ENCODE assay signal across 8 cellular contexts in the genomic region with DNA sequence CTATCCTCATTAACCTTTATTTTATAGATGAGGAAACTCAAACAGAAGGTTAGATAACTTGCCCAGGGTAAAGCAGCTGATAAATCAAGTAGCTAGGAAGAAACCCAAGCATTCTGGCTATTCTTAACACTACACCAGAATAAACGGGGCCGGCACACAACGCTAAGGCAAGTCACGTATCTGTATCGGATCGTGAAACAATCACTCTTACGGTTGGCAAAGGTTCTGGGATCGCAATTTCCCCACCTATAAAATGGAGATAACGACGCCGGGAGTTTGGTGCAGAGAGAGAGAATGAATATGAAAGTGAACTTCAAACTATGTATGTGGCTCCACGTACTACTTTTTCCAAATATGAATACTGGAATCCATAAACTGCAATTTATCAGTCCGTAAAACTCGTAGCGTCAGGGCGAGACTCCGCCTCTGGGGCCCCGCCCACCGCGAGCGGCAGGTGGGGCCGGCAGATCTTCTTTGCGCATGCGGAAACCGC. TPM values are rescaled to one million over a fixed set of nuclear protein-coding genes. Genes with fewer than 3 reads are reported as not detected.
DNase-seq lines count a peak whose midpoint lies in the region; ATAC-seq and TF ChIP-seq lines count a peak whose summit lies in the region.

No MANE protein-coding gene starts in this region.

- peaks cover 4% of the 10 kb centered on the region for H3K36me3 ChIP-seq in lower lobe of right lung

- ATAC-seq in HG02981 (IDR thresholded peaks at IDR 0.05; ENCODE audit: unreplicated experiment) (peak; percentile 88), lower lobe of right lung (peak; percentile 99)

- no peaks in the 10 kb centered on the region for H3K9me3 ChIP-seq in lower lobe of right lung

- H3K4me1 ChIP-seq in lower lobe of right lung = peaks cover 23% of the 10 kb centered on the region

- peak overlapping the region; percentile 97 for H3K27ac ChIP-seq in lower lobe of right lung

- peak overlapping the region; percentile 88 for H3K4me3 ChIP-seq in lower lobe of right lung

- DNase-seq in NK-92 treated with Interleukin-12 subunit alpha and Interleukin-12 subunit beta, amount 100 ng/mL, for 24 hours (lab: John Stamatoyannopoulos, UW) = peak; percentile 78
- DNase-seq in NK-92 (lab: John Stamatoyannopoulos, UW; ENCODE audit: unreplicated experiment) (no peak), NCI-H2081 treated with DMSO at 0.1 percent for 48 hours (lab: John Stamatoyannopoulos, UW) (peak; percentile 87), dermis blood vessel endothelial cell (peak; percentile 94), lower lobe of right lung (peak; percentile 95)
- DNase-seq in activated CD4-positive, alpha-beta T cell treated with anti-CD3 and anti-CD28 coated beads for 1 hour = peak; percentile 85
- DNase-seq in stimulated activated CD4-positive, alpha-beta T cell treated with anti-CD3 and anti-CD28 coated beads, TNF-alpha, amount 100 ng/mL, for 4 hours (ENCODE audit: low read depth in 3 of 3) = peak; percentile 75 to 81 (median 77)

- intact Hi-C loops in lower lobe of right lung (cut with DNase I) = no loop called here

- H3K27me3 ChIP-seq in lower lobe of right lung (ENCODE audit: low read depth) = no peaks in the 10 kb centered on the region

- TF ChIP-seq CTCF in lower lobe of right lung (IDR thresholded peaks at IDR 0.05) = no peak

RNA-seq across cellular contexts. Expression of gene ARMC8, which starts 0.3 kb away (rescaled TPM):
- total RNA-seq in dermis blood vessel endothelial cell (54.5 and 59.6 TPM in 2 replicates), lower lobe of right lung (45.3 TPM)

RNA-seq across cellular contexts. Expression of gene DBR1, which starts 12.1 kb away (rescaled TPM):
- 16.0 and 18.5 TPM in 2 replicates for total RNA-seq in dermis blood vessel endothelial cell
- total RNA-seq in lower lobe of right lung = 17.5 TPM

RNA-seq across cellular contexts. Expression of gene A4GNT, which starts 54.7 kb away (rescaled TPM):
- not detected in 2 replicates for total RNA-seq in dermis blood vessel endothelial cell
- total RNA-seq in lower lobe of right lung = 0.41 TPM
